Comparison of ENCODE assay signal across 10 cellular contexts in the genomic region with DNA sequence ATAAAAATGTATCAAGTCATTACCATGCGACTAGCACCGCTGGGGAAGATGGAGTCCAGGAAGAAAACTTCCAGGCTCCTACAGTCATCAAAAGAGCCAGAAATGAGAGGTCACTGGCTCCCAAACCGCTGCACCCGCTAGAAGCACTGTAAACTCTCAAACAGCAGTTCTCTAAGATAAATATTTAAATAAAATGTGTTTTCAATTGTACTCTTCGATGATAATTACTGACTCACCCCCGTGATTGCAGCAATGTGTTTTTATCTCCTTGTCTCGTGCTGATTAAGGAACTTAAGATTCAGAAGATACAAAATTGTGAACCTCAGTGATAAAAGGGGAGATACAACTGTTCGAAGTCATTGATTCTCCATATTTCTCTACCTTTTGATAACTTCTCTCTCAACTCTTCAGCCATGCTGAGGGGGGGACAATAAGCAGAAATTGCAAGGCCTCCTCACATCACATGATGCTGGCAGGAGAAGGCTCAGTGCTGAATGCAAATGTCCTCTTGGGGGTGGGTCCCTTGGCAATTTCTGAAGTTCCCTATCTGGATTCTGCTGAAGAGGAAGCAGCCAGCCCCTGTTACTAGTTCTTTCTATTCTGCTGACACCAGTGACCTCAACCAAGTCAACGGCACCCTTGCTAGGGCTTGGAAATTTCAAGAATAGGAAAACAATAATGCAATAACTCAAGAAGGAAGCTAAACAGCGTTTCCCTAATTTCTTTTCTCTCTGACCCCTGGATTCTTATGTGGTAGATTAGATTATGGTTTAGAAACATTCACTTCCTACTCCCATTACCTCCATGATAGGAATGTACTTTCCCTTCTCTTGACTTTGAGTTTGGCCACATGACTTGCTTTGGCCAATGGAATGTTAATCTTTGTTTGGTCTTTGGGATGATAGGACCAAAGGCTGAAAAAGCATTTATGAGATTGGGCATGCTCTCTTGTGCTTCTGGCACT. TPM values are rescaled to one million over a fixed set of nuclear protein-coding genes. Genes with fewer than 3 reads are reported as not detected.
DNase-seq lines count a peak whose midpoint lies in the region; FAIRE-seq and TF ChIP-seq lines count a peak whose summit lies in the region.
"Had no signal": no experiment of that assay in that cellular context is flagged by ENCODE, and none has a peak within 500 bp of the region (broad histone marks: within the 10 kb centered on the region; RNA-seq: fewer than 3 reads in every experiment).

No MANE protein-coding gene starts in this region.

- no peak overlapping the region for H3K9ac ChIP-seq in H1 (replicated peaks in 1 of 4; ENCODE audit: extremely low read depth in 1 of 4, low read depth in 3 of 4, low read length in 3 of 4)

- H4K8ac ChIP-seq in H1 (ENCODE audit: extremely low read depth, insufficient read depth, low read length): no peak overlapping the region

- 88% methylated on average over 10 of the region's 10 CpGs; no CpG with 5 or more reads in 1 of the 2 experiments for WGBS in H1 (ENCODE audit: extremely low coverage in 1 of 2, insufficient coverage in 1 of 2, insufficient read length in 1 of 2, insufficient replicate concordance in 2 of 2, low coverage in 1 of 2, low lambda C conversion rate in 2 of 2, missing lambda C conversion rate in 1 of 2), 2 experiments

- 0 out of 2 replicates have a peak overlapping the region, but pooled peaks have one; percentile 3 for H2AFZ ChIP-seq in H1 (ENCODE audit: low read length)

- H2BK120ac ChIP-seq in H1 (replicated peaks; ENCODE audit: low read depth, low read length): no peak overlapping the region

- H3K4ac ChIP-seq in H1 (replicated peaks; ENCODE audit: insufficient read length, low read depth, low read length): no peak overlapping the region

- no peak overlapping the region for H2BK15ac ChIP-seq in H1 (ENCODE audit: low read length)

- no peak overlapping the region for H3K14ac ChIP-seq in H1 (ENCODE audit: insufficient read length)

- no peak for TF ChIP-seq EP300 in H1 (IDR thresholded peaks at IDR 0.05; ENCODE audit: borderline replicate concordance in 1 of 2, low read depth in 2 of 2, low read length in 2 of 2)

- H3K9me3 ChIP-seq in H1 (ENCODE audit: insufficient read depth in 2 of 2, low read depth in 1 of 2, low read length in 1 of 2): no peaks in the 10 kb centered on the region

- H3K4me3 Mint-ChIP-seq in activated T-cell treated with anti-CD3 and anti-CD28 coated beads, Interleukin-2, amount 50 U/mL, for 24 hours: no peak overlapping the region

- H3K27ac ChIP-seq in H1 (ENCODE audit: low read depth, low read length): no peak overlapping the region

- CTCF ChIA-PET in H1 (lab: Charles Lee; ENCODE audit: partially characterized antibody): no interaction called here

- TF ChIP-seq RAD21 in H1 (IDR thresholded peaks at IDR 0.05 in 1 of 2, conservative IDR thresholded peaks at IDR 0.05 in 1 of 2; ENCODE audit: low read depth in 2 of 2, low read length in 2 of 2): no peak

- TF ChIP-seq POLR2A in NB4 (IDR thresholded peaks at IDR 0.05; ENCODE audit: extremely low read depth, insufficient read length) (no peak), H1 (IDR thresholded peaks at IDR 0.05; ENCODE audit: control extremely low read depth in 1 of 2, low read depth in 2 of 2, low read length in 2 of 2) (no peak)

- H3K36me3 ChIP-seq in H1 (ENCODE audit: control insufficient read depth in 2 of 4, insufficient read depth in 4 of 4, low read length in 3 of 4): no peaks in the 10 kb centered on the region

- H3K27me3 ChIP-seq in H1 (replicated peaks in 1 of 4; ENCODE audit: control insufficient read depth in 3 of 4, extremely low read depth in 1 of 4, insufficient read depth in 3 of 4, low read length in 3 of 4): no peaks in the 10 kb centered on the region

- no peaks in the 10 kb centered on the region for H3K27me3 Mint-ChIP-seq in activated T-cell treated with anti-CD3 and anti-CD28 coated beads, Interleukin-2, amount 50 U/mL, for 24 hours
- H3K27me3 Mint-ChIP-seq: progenitor cell of endocrine pancreas had no signal

- no peaks in the 10 kb centered on the region for H3K9me3 Mint-ChIP-seq in activated T-cell treated with anti-CD3 and anti-CD28 coated beads, Interleukin-2, amount 50 U/mL, for 24 hours

- H4K91ac ChIP-seq in H1 (replicated peaks; ENCODE audit: insufficient read length, low read length): no peak overlapping the region

- H3K36me3 Mint-ChIP-seq in activated T-cell treated with anti-CD3 and anti-CD28 coated beads, Interleukin-2, amount 50 U/mL, for 24 hours (ENCODE audit: low read depth): no peaks in the 10 kb centered on the region

- H3K4me1 Mint-ChIP-seq in activated T-cell treated with anti-CD3 and anti-CD28 coated beads, Interleukin-2, amount 50 U/mL, for 24 hours (ENCODE audit: low read depth): no peaks in the 10 kb centered on the region

- FAIRE-seq in H1 (lab: Jason Lieb, UNC): no peak

- H3K4me2 ChIP-seq in H1 (ENCODE audit: insufficient read depth in 1 of 2, low read depth in 2 of 2, low read length in 2 of 2): no peak overlapping the region

- no peaks in the 10 kb centered on the region for H3K79me2 ChIP-seq in H1 (ENCODE audit: control insufficient read depth in 1 of 2, insufficient read depth in 2 of 2, low read length in 2 of 2)

- no peaks in the 10 kb centered on the region for H4K20me1 ChIP-seq in H1 (replicated peaks in 1 of 2; ENCODE audit: control insufficient read depth in 1 of 2, insufficient read depth in 2 of 2, low read length in 2 of 2)

- no peak overlapping the region for H3K27ac Mint-ChIP-seq in activated T-cell treated with anti-CD3 and anti-CD28 coated beads, Interleukin-2, amount 50 U/mL, for 24 hours
- H3K27ac Mint-ChIP-seq: progenitor cell of endocrine pancreas had no signal

- no peaks in the 10 kb centered on the region for H3K4me1 ChIP-seq in H1 (replicated peaks in 1 of 4; ENCODE audit: control insufficient read depth in 3 of 4, insufficient read depth in 4 of 4, low read length in 3 of 4)

- H4K5ac ChIP-seq in H1 (ENCODE audit: insufficient read length, low read depth, low read length): no peak overlapping the region

- H2BK12ac ChIP-seq in H1 (ENCODE audit: low read depth, low read length): no peak overlapping the region

- H3K18ac ChIP-seq in H1 (ENCODE audit: extremely low read depth, low read length): no peak overlapping the region

- DNase-seq in AML-193 (lab: John Stamatoyannopoulos, UW): peak; percentile 70 to 77
- DNase-seq in NB4 (ENCODE audit: low read depth): peak; percentile 46
- DNase-seq in H1 (ENCODE audit: low read depth in 1 of 2, low spot score in 2 of 2): no peak
- peak; percentile 40 for DNase-seq in mucosa of gallbladder (ENCODE audit: low spot score)
- no peak for DNase-seq in middle frontal gyrus (ENCODE audit: extremely low spot score, low spot score)
- DNase-seq in activated T-cell treated with anti-CD3 and anti-CD28 coated beads, Interleukin-2, amount 50 U/mL, for 24 hours: no peak
- no peak for DNase-seq in T-helper 2 cell
- DNase-seq in stimulated activated CD4-positive, alpha-beta T cell treated with anti-CD3 and anti-CD28 coated beads, Interleukin-15, amount 100 ng/mL, for 24 hours: no peak
- DNase-seq: islet precursor cell had no signal

- H3K56ac ChIP-seq in H1 (replicated peaks; ENCODE audit: insufficient read length, low read depth, low read length): no peak overlapping the region

- H3K79me1 ChIP-seq in H1 (ENCODE audit: low read depth, low read length): no peaks in the 10 kb centered on the region

- no peak overlapping the region for H3K4me3 ChIP-seq in NB4 (ENCODE audit: low read depth, low read length)
- H3K4me3 ChIP-seq in H1 (ENCODE audit: extremely low read depth in 1 of 4, insufficient read depth in 2 of 4, low read depth in 3 of 4, low read length in 4 of 4): no peak overlapping the region

- H3K23ac ChIP-seq in H1 (ENCODE audit: insufficient read length): no peak overlapping the region

- no peak overlapping the region for H2BK5ac ChIP-seq in H1 (ENCODE audit: low read depth, low read length)

- no peak overlapping the region for H2BK20ac ChIP-seq in H1 (ENCODE audit: low read length)

- no peak overlapping the region for H2AK5ac ChIP-seq in H1 (ENCODE audit: low read depth, low read length)

- H3K23me2 ChIP-seq in H1 (ENCODE audit: low read depth, low read length): no peaks in the 10 kb centered on the region

- POLR2A ChIA-PET in H1 (lab: Charles Lee; ENCODE audit: partially characterized antibody): no interaction called here

- TF ChIP-seq CTCF in NB4 (IDR thresholded peaks at IDR 0.05; ENCODE audit: low read depth, low read length) (no peak), H1 (IDR thresholded peaks at IDR 0.05; ENCODE audit: control extremely low read depth in 1 of 3, insufficient read depth in 1 of 3, low read depth in 1 of 3, low read length in 3 of 3) (no peak)

TF ChIP-seq in H1, 55 proteins besides CTCF, POLR2A, EP300 and RAD21 (continues in another document):
- no peak for TF ChIP-seq FOSL1 (IDR thresholded peaks at IDR 0.05; ENCODE audit: insufficient read depth, low read depth, low read length)
- TF ChIP-seq SP1 (IDR thresholded peaks at IDR 0.05; ENCODE audit: low read depth, low read length): no peak
- no peak for TF ChIP-seq EZH2 (IDR thresholded peaks at IDR 0.05; ENCODE audit: low read depth, low read length, severe bottlenecking)
- TF ChIP-seq RFX5 (IDR thresholded peaks at IDR 0.05; ENCODE audit: borderline replicate concordance, low read depth, low read length): no peak
- TF ChIP-seq, protein P1, sequence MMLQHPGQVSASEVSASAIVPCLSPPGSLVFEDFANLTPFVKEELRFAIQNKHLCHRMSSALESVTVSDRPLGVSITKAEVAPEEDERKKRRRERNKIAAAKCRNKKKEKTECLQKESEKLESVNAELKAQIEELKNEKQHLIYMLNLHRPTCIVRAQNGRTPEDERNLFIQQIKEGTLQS (IDR thresholded peaks at IDR 0.05; ENCODE audit: insufficient read depth, low read depth, low read length): no peak
- no peak for TF ChIP-seq GABPA (IDR thresholded peaks at IDR 0.05; ENCODE audit: borderline replicate concordance, insufficient read depth, low read length)
- TF ChIP-seq TEAD4 (IDR thresholded peaks at IDR 0.05; ENCODE audit: low read depth, low read length): no peak
- no peak for TF ChIP-seq CTBP2 (IDR thresholded peaks at IDR 0.05; ENCODE audit: borderline replicate concordance, insufficient read depth, insufficient read length, low read length)
- TF ChIP-seq KDM5A (IDR thresholded peaks at IDR 0.05; ENCODE audit: low read length): no peak
- TF ChIP-seq SUZ12 (IDR thresholded peaks at IDR 0.05; ENCODE audit: low read length): no peak
- no peak for TF ChIP-seq SP4 (IDR thresholded peaks at IDR 0.05; ENCODE audit: low read length)

RNA-seq across cellular contexts. Expression of a gene that starts 46.0 kb away (rescaled TPM):
- 24.6 and 25.4 TPM in 2 replicates for total RNA-seq in H1 (2021; fragmentation: NEBNext Ultra II Directional; extraction: Animal tissue kit (Norgen Biotek cat#: 25700))
- polyA plus RNA-seq in H1 (2011; rRNA removed): 11.6 and 13.9 TPM in 2 replicates
- 11.7 TPM for polyA plus RNA-seq in H1 (2011; cell fraction: cytosol; rRNA removed)
- polyA plus RNA-seq in H1 (2011; cell fraction: nucleus; rRNA removed): 29.3 TPM
- 13.6 to 16.2 TPM (median 15.2 TPM) in 4 replicates for polyA plus RNA-seq in H1 (2012, experiment 1 of 2)
- polyA plus RNA-seq in H1 (2012, experiment 2 of 2): 1.6 TPM
- 23.2 TPM for polyA plus RNA-seq in H1 (2013, experiment 1 of 2)
- 20.2 TPM for polyA plus RNA-seq in H1 (2013, experiment 2 of 2)
- polyA minus RNA-seq in H1 (2011; rRNA and poly(A)+ RNA removed): 80.5 and 88.9 TPM in 2 replicates
- polyA minus RNA-seq in H1 (2011; cell fraction: cytosol; rRNA and poly(A)+ RNA removed): 37.4 TPM
- 242 TPM for polyA minus RNA-seq in H1 (2011; cell fraction: nucleus; rRNA and poly(A)+ RNA removed)
- 128 TPM for total RNA-seq in mucosa of gallbladder

Comparison
In these comparisons a context has a peak if more than half of its experiments do, and no peak if none do; other contexts are left out.
1. DNase-seq: peak in AML-193 (2 of 2), NB4 (single experiment) and mucosa of gallbladder (single experiment); none in H1 (0 of 2), middle frontal gyrus (single experiment), activated T-cell treated with anti-CD3 and anti-CD28 coated beads, Interleukin-2, amount 50 U/mL, for 24 hours (single experiment), T-helper 2 cell (0 of 5) and stimulated activated CD4-positive, alpha-beta T cell treated with anti-CD3 and anti-CD28 coated beads, Interleukin-15, amount 100 ng/mL, for 24 hours (single experiment).